In the genomic region with DNA sequence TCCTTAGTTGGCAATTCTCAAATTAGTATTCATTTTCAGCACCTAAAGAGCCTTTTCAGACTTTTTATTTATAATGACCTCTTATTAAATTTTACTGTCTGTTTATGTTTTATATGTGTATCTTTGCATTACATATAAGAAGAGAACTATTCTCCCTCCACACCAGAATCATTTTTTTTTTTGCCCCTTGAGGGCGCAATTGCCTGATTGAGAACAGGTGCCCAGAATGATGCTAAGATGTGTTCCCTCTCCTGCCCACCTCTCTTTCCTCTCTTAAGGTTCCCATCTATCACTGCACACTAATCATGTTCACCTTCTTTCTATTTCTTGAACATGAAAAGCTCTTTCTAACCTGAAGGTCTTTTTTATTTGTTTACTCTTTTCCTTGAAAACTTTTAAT, we compare ENCODE assay signal across 1 cellular context.
TF ChIP-seq lines count a peak whose summit lies in the region.

No MANE protein-coding gene starts in this region.

TF ChIP-seq in GM12878, 131 proteins besides CTCF, POLR2A, EP300 and RAD21:
- peak; percentile 80; the same call in 1 of the 2 replicates for TF ChIP-seq SMC3 (IDR thresholded peaks at IDR 0.05; ENCODE audit: borderline replicate concordance, low read length)
- no peak for TF ChIP-seq ASH2L (IDR thresholded peaks at IDR 0.05; ENCODE audit: borderline replicate concordance, low read depth)
